In the genomic region with DNA sequence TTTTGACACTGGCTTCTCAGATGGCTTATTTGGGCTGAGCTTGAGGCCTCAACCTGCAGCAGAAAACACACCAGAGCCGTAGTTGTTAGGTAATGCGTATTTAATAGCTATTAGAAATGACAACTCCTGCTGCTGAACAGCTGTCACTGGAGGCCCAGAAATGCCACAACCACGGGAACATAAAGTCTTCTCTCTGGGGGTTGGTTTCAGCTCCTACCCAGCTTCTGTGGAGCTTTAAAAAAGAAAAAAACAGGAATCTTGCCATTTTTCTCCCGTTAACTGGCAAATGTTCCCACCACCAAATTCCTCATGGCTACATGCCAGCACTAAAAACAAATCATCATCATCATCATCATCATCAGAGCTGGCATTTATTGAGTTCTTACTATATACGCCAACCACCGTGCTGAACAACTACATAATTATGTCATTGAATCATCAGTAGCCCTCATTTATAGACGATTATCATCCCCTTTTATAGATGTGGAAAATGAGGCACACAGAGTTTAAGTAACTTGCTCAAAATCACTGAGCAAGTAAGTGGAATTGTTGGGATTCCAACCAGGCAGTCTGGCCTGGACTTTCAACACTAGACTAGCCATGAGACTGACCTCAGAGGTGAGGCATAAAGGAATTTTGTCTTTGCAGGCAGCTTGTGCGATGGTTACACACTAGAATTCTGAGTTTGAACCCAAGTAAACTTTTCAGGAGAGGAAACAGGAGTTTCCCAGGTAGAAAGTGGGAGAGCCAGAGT, we compare ENCODE assay signal across 1 cellular context.
TF ChIP-seq lines count a peak whose summit lies in the region.

No MANE protein-coding gene starts in this region.

TF ChIP-seq in H1, 55 proteins besides CTCF, POLR2A, EP300 and RAD21:
- TF ChIP-seq BCL11A (IDR thresholded peaks at IDR 0.05; ENCODE audit: low read depth in 2 of 2, low read length in 2 of 2) = no peak
- TF ChIP-seq NANOG (IDR thresholded peaks at IDR 0.05; ENCODE audit: insufficient read depth, low read depth, low read length, poor library complexity, severe bottlenecking) = no peak
- TF ChIP-seq, protein P1, sequence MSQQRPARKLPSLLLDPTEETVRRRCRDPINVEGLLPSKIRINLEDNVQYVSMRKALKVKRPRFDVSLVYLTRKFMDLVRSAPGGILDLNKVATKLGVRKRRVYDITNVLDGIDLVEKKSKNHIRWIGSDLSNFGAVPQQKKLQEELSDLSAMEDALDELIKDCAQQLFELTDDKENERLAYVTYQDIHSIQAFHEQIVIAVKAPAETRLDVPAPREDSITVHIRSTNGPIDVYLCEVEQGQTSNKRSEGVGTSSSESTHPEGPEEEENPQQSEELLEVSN (IDR thresholded peaks at IDR 0.05) = no peak
- TF ChIP-seq KDM1A (IDR thresholded peaks at IDR 0.05; ENCODE audit: borderline replicate concordance, low read length) = no peak
- no peak for TF ChIP-seq YY1 (IDR thresholded peaks at IDR 0.05; ENCODE audit: low read depth, low read length)
- TF ChIP-seq MAFK (IDR thresholded peaks at IDR 0.05; ENCODE audit: low read depth, low read length) = no peak
- no peak for TF ChIP-seq POU5F1 (IDR thresholded peaks at IDR 0.05; ENCODE audit: low read depth, low read length)
TF ChIP-seq in H1: peak in this region for 0.
